In genomic region chr6:7314414-7314813, GRCh38 we compare ENCODE assay signal across 13 cellular contexts. TPM values are rescaled to one million over a fixed set of nuclear protein-coding genes. Genes with fewer than 3 reads are reported as not detected.
DNase-seq lines count a peak whose midpoint lies in the region; ATAC-seq and TF ChIP-seq lines count a peak whose summit lies in the region.
"Had no signal": no experiment of that assay in that cellular context is flagged by ENCODE, and none has a peak within 500 bp of the region (broad histone marks: within the 10 kb centered on the region; RNA-seq: fewer than 3 reads in every experiment).

No MANE protein-coding gene starts in this region.

- no peak overlapping the region for H3K4me3 ChIP-seq in CD4-positive, CD25-positive, alpha-beta regulatory T cell (ENCODE audit: low read depth, low read length)
- no peak overlapping the region for H3K4me3 ChIP-seq in DND-41 (ENCODE audit: low read depth in 1 of 2, low read length in 2 of 2)
- H3K4me3 ChIP-seq: GM12878, prostate gland, SJSA1 had no signal

- no peak overlapping the region for H3K4me2 ChIP-seq in DND-41 (ENCODE audit: insufficient read depth, low read length)

- peaks cover 6% of the 10 kb centered on the region for H3K36me3 Mint-ChIP-seq in CD4-positive, CD25-positive, alpha-beta regulatory T cell
- H3K36me3 Mint-ChIP-seq in activated CD8-positive, alpha-beta T cell treated with anti-CD3 and anti-CD28 coated beads, Interleukin-2, amount 10 ng/mL, durations not matched to agents 7 days and 5 days (ENCODE audit: low read depth) = peaks cover 25% of the 10 kb centered on the region
- peaks cover 13% of the 10 kb centered on the region for H3K36me3 Mint-ChIP-seq in natural killer cell treated with Interleukin-12 subunit alpha and Interleukin-12 subunit beta and Interleukin-15 and Interleukin-18, amount 100 ng/mL, for 72 hours

- peaks cover 17 to 47% (median 29%) of the 10 kb centered on the region in 4 donors for H3K4me1 Mint-ChIP-seq in CD4-positive, CD25-positive, alpha-beta regulatory T cell
- peaks cover 40% of the 10 kb centered on the region for H3K4me1 Mint-ChIP-seq in activated CD8-positive, alpha-beta T cell treated with anti-CD3 and anti-CD28 coated beads, Interleukin-2, amount 10 ng/mL, durations not matched to agents 7 days and 5 days (ENCODE audit: low read depth)
- H3K4me1 Mint-ChIP-seq in natural killer cell treated with Interleukin-12 subunit alpha and Interleukin-12 subunit beta and Interleukin-15 and Interleukin-18, amount 100 ng/mL, for 72 hours (ENCODE audit: low read depth in 2 of 2) = peaks cover 16 to 21% of the 10 kb centered on the region in 2 donors

- peaks cover 40% of the 10 kb centered on the region for H3K79me2 ChIP-seq in DND-41 (ENCODE audit: insufficient read depth, low read length)

- H3K27ac Mint-ChIP-seq in CD4-positive, CD25-positive, alpha-beta regulatory T cell = peak overlapping the region in 1 of 3 donors; percentile 71
- H3K27ac Mint-ChIP-seq in activated CD8-positive, alpha-beta T cell treated with anti-CD3 and anti-CD28 coated beads, Interleukin-2, amount 10 ng/mL, durations not matched to agents 7 days and 5 days = peak overlapping the region; percentile 86
- peak overlapping the region; percentile 97 to 100 for H3K27ac Mint-ChIP-seq in natural killer cell treated with Interleukin-12 subunit alpha and Interleukin-12 subunit beta and Interleukin-15 and Interleukin-18, amount 100 ng/mL, for 72 hours

- H3K27me3 Mint-ChIP-seq in CD4-positive, CD25-positive, alpha-beta regulatory T cell = peaks cover 6% of the 10 kb centered on the region
- no peaks in the 10 kb centered on the region for H3K27me3 Mint-ChIP-seq in activated CD8-positive, alpha-beta T cell treated with anti-CD3 and anti-CD28 coated beads, Interleukin-2, amount 10 ng/mL, durations not matched to agents 7 days and 5 days (ENCODE audit: low read depth)
- H3K27me3 Mint-ChIP-seq in natural killer cell treated with Interleukin-12 subunit alpha and Interleukin-12 subunit beta and Interleukin-15 and Interleukin-18, amount 100 ng/mL, for 72 hours = no peaks in the 10 kb centered on the region

- peak overlapping the region; percentile 10; the same call in 1 of the 2 replicates for H2AFZ ChIP-seq in DND-41 (ENCODE audit: low read depth, low read length)

- H3K36me3 ChIP-seq in CD4-positive, CD25-positive, alpha-beta regulatory T cell (ENCODE audit: control insufficient read depth, insufficient read depth, low read length) = peaks cover 6% of the 10 kb centered on the region
- peaks cover 17% of the 10 kb centered on the region for H3K36me3 ChIP-seq in DND-41 (ENCODE audit: insufficient read depth, low read length)
- H3K36me3 ChIP-seq: prostate gland had no signal

- POLR2A ChIA-PET in activated CD8-positive, alpha-beta T cell treated with anti-CD3 and anti-CD28 coated beads, Interleukin-2, amount 10 ng/mL, durations not matched to agents 7 days and 5 days (lab: Charles Lee) = interaction anchor here (1.4 kb wide), 1 partner anchor 75 kb away, joined by 6 read pairs; the partner anchor contains the start of genes CAGE1 and RIOK1

- H3K4me1 ChIP-seq in CD4-positive, CD25-positive, alpha-beta regulatory T cell (ENCODE audit: control insufficient read depth, insufficient read depth, low read length, poor library complexity, severe bottlenecking) = peaks cover 32% of the 10 kb centered on the region
- H3K4me1 ChIP-seq in DND-41 (ENCODE audit: insufficient read depth, low read length) = peaks cover 31% of the 10 kb centered on the region
- H3K4me1 ChIP-seq: prostate gland had no signal

- H3K9me3 ChIP-seq in CD4-positive, CD25-positive, alpha-beta regulatory T cell (ENCODE audit: control insufficient read depth in 2 of 2, low read length in 2 of 2) = no peaks in the 10 kb centered on the region
- no peaks in the 10 kb centered on the region for H3K9me3 ChIP-seq in DND-41 (ENCODE audit: insufficient read depth, low read length, severe bottlenecking)
- H3K9me3 ChIP-seq: prostate gland, SJSA1, testis had no signal

- no peak overlapping the region for H3K9ac ChIP-seq in DND-41 (ENCODE audit: low read depth, low read length)

- CTCF ChIA-PET in activated CD8-positive, alpha-beta T cell treated with anti-CD3 and anti-CD28 coated beads, Interleukin-2, amount 10 ng/mL, durations not matched to agents 7 days and 5 days (lab: Charles Lee) = no interaction called here

- H3K27me3 ChIP-seq in CD4-positive, CD25-positive, alpha-beta regulatory T cell (ENCODE audit: control insufficient read depth, insufficient read depth, low read length) = no peaks in the 10 kb centered on the region
- H3K27me3 ChIP-seq in DND-41 (ENCODE audit: insufficient read depth, low read length, poor library complexity) = no peaks in the 10 kb centered on the region
- H3K27me3 ChIP-seq: SJSA1, testis had no signal

- no peak for ATAC-seq in CD4-positive, CD25-positive, alpha-beta regulatory T cell (ENCODE audit: low read depth in 2 of 2)
- no peak for ATAC-seq in DND-41 (ENCODE audit: insufficient read depth, low read depth)
- no peak for ATAC-seq in activated CD8-positive, alpha-beta T cell treated with anti-CD3 and anti-CD28 coated beads, Interleukin-2, amount 10 ng/mL, durations not matched to agents 7 days and 5 days
- ATAC-seq in natural killer cell treated with Interleukin-12 subunit alpha and Interleukin-12 subunit beta and Interleukin-15 and Interleukin-18, amount 100 ng/mL, for 72 hours = no peak
- ATAC-seq in esophagus mucosa = no peak
- no peak for ATAC-seq in GM21576 (IDR thresholded peaks at IDR 0.05; ENCODE audit: unreplicated experiment)
- no peak for ATAC-seq in GM18861 (IDR thresholded peaks at IDR 0.05; ENCODE audit: unreplicated experiment)
- ATAC-seq: GM12878 had no signal

- DNase-seq in CD4-positive, CD25-positive, alpha-beta regulatory T cell = no peak
- DNase-seq in DND-41 = no peak
- no peak for DNase-seq in activated CD8-positive, alpha-beta T cell treated with anti-CD3 and anti-CD28 coated beads, Interleukin-2, amount 10 ng/mL, durations not matched to agents 7 days and 5 days
- DNase-seq in natural killer cell treated with Interleukin-12 subunit alpha and Interleukin-12 subunit beta and Interleukin-15 and Interleukin-18, amount 100 ng/mL, for 72 hours (ENCODE audit: low spot score) = no peak
- DNase-seq: C1 segment of cervical spinal cord, islet precursor cell, testis had no signal

- no peaks in the 10 kb centered on the region for H3K9me3 Mint-ChIP-seq in CD4-positive, CD25-positive, alpha-beta regulatory T cell
- H3K9me3 Mint-ChIP-seq in activated CD8-positive, alpha-beta T cell treated with anti-CD3 and anti-CD28 coated beads, Interleukin-2, amount 10 ng/mL, durations not matched to agents 7 days and 5 days (ENCODE audit: insufficient read depth) = no peaks in the 10 kb centered on the region
- H3K9me3 Mint-ChIP-seq in natural killer cell treated with Interleukin-12 subunit alpha and Interleukin-12 subunit beta and Interleukin-15 and Interleukin-18, amount 100 ng/mL, for 72 hours = peaks cover 5% of the 10 kb centered on the region

- H4K20me1 ChIP-seq in DND-41 (ENCODE audit: insufficient read depth, low read length) = peaks cover 19% of the 10 kb centered on the region

- peak overlapping the region; percentile 69 to 99 (median 88) for H3K4me3 Mint-ChIP-seq in CD4-positive, CD25-positive, alpha-beta regulatory T cell
- H3K4me3 Mint-ChIP-seq in activated CD8-positive, alpha-beta T cell treated with anti-CD3 and anti-CD28 coated beads, Interleukin-2, amount 10 ng/mL, durations not matched to agents 7 days and 5 days = no peak overlapping the region
- peak overlapping the region; percentile 32 for H3K4me3 Mint-ChIP-seq in natural killer cell treated with Interleukin-12 subunit alpha and Interleukin-12 subunit beta and Interleukin-15 and Interleukin-18, amount 100 ng/mL, for 72 hours

- H3K27ac ChIP-seq in CD4-positive, CD25-positive, alpha-beta regulatory T cell (ENCODE audit: insufficient read depth, low read length, poor library complexity, severe bottlenecking) = no peak overlapping the region
- peak overlapping the region; percentile 18; the same call in 1 of the 2 replicates for H3K27ac ChIP-seq in DND-41 (ENCODE audit: low read length)
- H3K27ac ChIP-seq: prostate gland had no signal

- TF ChIP-seq CTCF in DND-41 (IDR thresholded peaks at IDR 0.05; ENCODE audit: borderline replicate concordance, extremely low read depth, low read length, poor library complexity, severe bottlenecking) = no peak

RNA-seq across cellular contexts. Expression of gene SSR1, which starts 1.4 kb away (rescaled TPM):
- 81.0 TPM for total RNA-seq in CD4-positive, CD25-positive, alpha-beta regulatory T cell
- 100 to 1,000 TPM; 156 to 207 (median 180) TPM for polyA plus RNA-seq in CD4-positive, CD25-positive, alpha-beta regulatory T cell
- total RNA-seq in activated CD8-positive, alpha-beta T cell treated with anti-CD3 and anti-CD28 coated beads, Interleukin-2, amount 10 ng/mL, durations not matched to agents 7 days and 5 days = 100 to 1,000 TPM; 122 to 130 TPM
- 100 to 1,000 TPM; 154 to 194 TPM for total RNA-seq in natural killer cell treated with Interleukin-12 subunit alpha and Interleukin-12 subunit beta and Interleukin-15 and Interleukin-18, amount 100 ng/mL, for 72 hours
- 110 TPM for total RNA-seq in esophagus mucosa
